ENCODE assay signal across 8 cellular contexts in genomic region chr9:112012026-112012902, GRCh38.
A peak's percentile ranks its signal among the peaks of the same experiment; 100 is the strongest.
DNase-seq lines count a peak whose midpoint lies in the region; ATAC-seq lines count a peak whose summit lies in the region.

No MANE protein-coding gene starts in this region.

- DNase-seq in GF-D8 (lab: John Stamatoyannopoulos, UW) (peak; percentile 46), T1000 (lab: John Stamatoyannopoulos, UW) (peak; percentile 71), fibroblast of the conjunctiva (ENCODE audit: low read depth) (peak; percentile 76), posterior vena cava (ENCODE audit: low spot score) (peak; percentile 83), cerebellum (ENCODE audit: low spot score) (no peak)
- DNase-seq in effector CD4-positive, alpha-beta T cell = no peak

- ATAC-seq in GM19468 (IDR thresholded peaks at IDR 0.05; ENCODE audit: extremely low read depth, unreplicated experiment) (peak; percentile 69), HG03558 (IDR thresholded peaks at IDR 0.05; ENCODE audit: extremely low read depth, unreplicated experiment) (peak; percentile 51)

- intact Hi-C loops in posterior vena cava (cut with DNase I) = no loop called here

Comparison
In these comparisons a context has a peak if more than half of its experiments do, and no peak if none do; other contexts are left out.
1. DNase-seq: peak in GF-D8 (single experiment), T1000 (single experiment), fibroblast of the conjunctiva (single experiment) and posterior vena cava (single experiment); none in effector CD4-positive, alpha-beta T cell (single experiment) and cerebellum (single experiment).